Comparison of ENCODE assay signal across 1 cellular context in genomic region chr2:152730591-152731333, GRCh38.
TF ChIP-seq lines count a peak whose summit lies in the region.

No MANE protein-coding gene starts in this region.

TF ChIP-seq in HepG2, 621 proteins besides CTCF, POLR2A, EP300 and RAD21 (continued from another document):
- TF ChIP-seq, protein P1, sequence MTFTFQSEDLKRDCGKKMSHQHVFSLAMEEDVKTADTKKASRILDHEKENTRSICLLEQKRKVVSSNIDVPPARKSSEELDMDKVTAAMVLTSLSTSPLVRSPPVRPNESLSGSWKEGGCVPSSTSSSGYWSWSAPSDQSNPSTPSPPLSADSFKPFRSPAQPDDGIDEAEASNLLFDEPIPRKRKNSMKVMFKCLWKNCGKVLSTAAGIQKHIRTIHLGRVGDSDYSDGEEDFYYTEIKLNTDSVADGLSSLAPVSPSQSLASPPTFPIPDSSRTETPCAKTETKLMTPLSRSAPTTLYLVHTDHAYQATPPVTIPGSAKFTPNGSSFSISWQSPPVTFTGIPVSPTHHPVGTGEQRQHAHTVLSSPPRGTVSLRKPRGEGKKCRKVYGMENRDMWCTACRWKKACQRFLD (CRISPR knock-in tag; IDR thresholded peaks at IDR 0.05; ENCODE audit: borderline replicate concordance): no peak
- TF ChIP-seq TOPORS (CRISPR knock-in tag; IDR thresholded peaks at IDR 0.05) (no peak), TAF1 (CRISPR knock-in tag; IDR thresholded peaks at IDR 0.05) (no peak), AHR (CRISPR knock-in tag; IDR thresholded peaks at IDR 0.05) (no peak), ATRX (CRISPR knock-in tag; IDR thresholded peaks at IDR 0.05; ENCODE audit: borderline replicate concordance) (no peak), SOX5 (CRISPR knock-in tag; IDR thresholded peaks at IDR 0.05; ENCODE audit: borderline replicate concordance) (no peak), FOXA1 (IDR thresholded peaks at IDR 0.05) (no peak), FOXA1 (CRISPR knock-in tag; IDR thresholded peaks at IDR 0.05) (0 out of 2 replicates have a peak, but pooled peaks have one; percentile 10), SOX13 (IDR thresholded peaks at IDR 0.05) (no peak), SOX13 (CRISPR knock-in tag; conservative IDR thresholded peaks at IDR 0.05 in 1 of 2, IDR thresholded peaks at IDR 0.05 in 1 of 2) (peak in 1 of 2 experiments; percentile 65; a peak in 1 of 4 replicates), CEBPB (IDR thresholded peaks at IDR 0.05; ENCODE audit: borderline replicate concordance, low read depth, low read length) (peak; percentile 84), CEBPG (CRISPR knock-in tag; IDR thresholded peaks at IDR 0.05) (peak; percentile 72), NCOA2 (CRISPR knock-in tag; IDR thresholded peaks at IDR 0.05) (0 out of 2 replicates have a peak, but pooled peaks have one; percentile 16), ZNF10 (CRISPR knock-in tag; IDR thresholded peaks at IDR 0.05; ENCODE audit: borderline replicate concordance, low read depth) (no peak), SMAD9 (CRISPR knock-in tag; IDR thresholded peaks at IDR 0.05) (no peak), FOXP1 (IDR thresholded peaks at IDR 0.05) (no peak), FOXP1 (CRISPR knock-in tag; IDR thresholded peaks at IDR 0.05) (peak; percentile 66; the same call in 1 of the 2 replicates), MTF1 (CRISPR knock-in tag; IDR thresholded peaks at IDR 0.05) (no peak), MATR3 (CRISPR knock-in tag; IDR thresholded peaks at IDR 0.05) (no peak), ATF7 (IDR thresholded peaks at IDR 0.05) (no peak), ATF7 (CRISPR knock-in tag; IDR thresholded peaks at IDR 0.05) (no peak), ZNF713 (CRISPR knock-in tag; IDR thresholded peaks at IDR 0.05) (no peak), TGIF2 (CRISPR knock-in tag; IDR thresholded peaks at IDR 0.05) (no peak), SKI (IDR thresholded peaks at IDR 0.05; ENCODE audit: partially characterized antibody) (no peak), PCBP1 (IDR thresholded peaks at IDR 0.05; ENCODE audit: borderline replicate concordance, low read depth, low read length) (no peak), KDM2A (CRISPR knock-in tag; IDR thresholded peaks at IDR 0.05; ENCODE audit: borderline replicate concordance, low read depth) (no peak), SYNCRIP (IDR thresholded peaks at IDR 0.05; ENCODE audit: insufficient read depth, low read depth, low read length) (no peak), RXRB (CRISPR knock-in tag; IDR thresholded peaks at IDR 0.05; ENCODE audit: borderline replicate concordance) (no peak), ATF1 (CRISPR knock-in tag; IDR thresholded peaks at IDR 0.05) (no peak), PTBP1 (IDR thresholded peaks at IDR 0.05; ENCODE audit: low read depth, low read length, poor library complexity, severe bottlenecking) (no peak), FOXK2 (IDR thresholded peaks at IDR 0.05) (no peak), ZNF703 (CRISPR knock-in tag; IDR thresholded peaks at IDR 0.05; ENCODE audit: borderline replicate concordance) (no peak), SRSF1 (optimal IDR thresholded peaks at IDR 0.05; ENCODE audit: low read depth, low read length) (no peak), ZNF251 (CRISPR knock-in tag; IDR thresholded peaks at IDR 0.05) (no peak), MEIS2 (CRISPR knock-in tag; IDR thresholded peaks at IDR 0.05) (no peak), HMG20A (CRISPR knock-in tag; IDR thresholded peaks at IDR 0.05; ENCODE audit: borderline replicate concordance) (peak; percentile 25; the same call in 1 of the 2 replicates), SOX6 (IDR thresholded peaks at IDR 0.05) (no peak), SOX6 (CRISPR knock-in tag; IDR thresholded peaks at IDR 0.05) (peak; percentile 26; the same call in 1 of the 2 replicates), ZNF780A (CRISPR knock-in tag; IDR thresholded peaks at IDR 0.05) (no peak), TRAFD1 (CRISPR knock-in tag; IDR thresholded peaks at IDR 0.05; ENCODE audit: borderline replicate concordance) (no peak), PITX1 (CRISPR knock-in tag; IDR thresholded peaks at IDR 0.05) (no peak), SNAPC2 (CRISPR knock-in tag; IDR thresholded peaks at IDR 0.05) (no peak), ZNF557 (CRISPR knock-in tag; IDR thresholded peaks at IDR 0.05) (no peak), AKNA (CRISPR knock-in tag; IDR thresholded peaks at IDR 0.05; ENCODE audit: borderline replicate concordance) (no peak), ZFP41 (CRISPR knock-in tag; IDR thresholded peaks at IDR 0.05; ENCODE audit: borderline replicate concordance) (no peak), ZNF296 (CRISPR knock-in tag; conservative IDR thresholded peaks at IDR 0.05) (no peak), NFE2 (CRISPR knock-in tag; IDR thresholded peaks at IDR 0.05) (no peak), SATB2 (CRISPR knock-in tag; IDR thresholded peaks at IDR 0.05) (no peak)
- TF ChIP-seq, protein P2, sequence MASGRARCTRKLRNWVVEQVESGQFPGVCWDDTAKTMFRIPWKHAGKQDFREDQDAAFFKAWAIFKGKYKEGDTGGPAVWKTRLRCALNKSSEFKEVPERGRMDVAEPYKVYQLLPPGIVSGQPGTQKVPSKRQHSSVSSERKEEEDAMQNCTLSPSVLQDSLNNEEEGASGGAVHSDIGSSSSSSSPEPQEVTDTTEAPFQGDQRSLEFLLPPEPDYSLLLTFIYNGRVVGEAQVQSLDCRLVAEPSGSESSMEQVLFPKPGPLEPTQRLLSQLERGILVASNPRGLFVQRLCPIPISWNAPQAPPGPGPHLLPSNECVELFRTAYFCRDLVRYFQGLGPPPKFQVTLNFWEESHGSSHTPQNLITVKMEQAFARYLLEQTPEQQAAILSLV (CRISPR knock-in tag; IDR thresholded peaks at IDR 0.05; ENCODE audit: borderline replicate concordance): no peak
- TF ChIP-seq, protein P3, sequence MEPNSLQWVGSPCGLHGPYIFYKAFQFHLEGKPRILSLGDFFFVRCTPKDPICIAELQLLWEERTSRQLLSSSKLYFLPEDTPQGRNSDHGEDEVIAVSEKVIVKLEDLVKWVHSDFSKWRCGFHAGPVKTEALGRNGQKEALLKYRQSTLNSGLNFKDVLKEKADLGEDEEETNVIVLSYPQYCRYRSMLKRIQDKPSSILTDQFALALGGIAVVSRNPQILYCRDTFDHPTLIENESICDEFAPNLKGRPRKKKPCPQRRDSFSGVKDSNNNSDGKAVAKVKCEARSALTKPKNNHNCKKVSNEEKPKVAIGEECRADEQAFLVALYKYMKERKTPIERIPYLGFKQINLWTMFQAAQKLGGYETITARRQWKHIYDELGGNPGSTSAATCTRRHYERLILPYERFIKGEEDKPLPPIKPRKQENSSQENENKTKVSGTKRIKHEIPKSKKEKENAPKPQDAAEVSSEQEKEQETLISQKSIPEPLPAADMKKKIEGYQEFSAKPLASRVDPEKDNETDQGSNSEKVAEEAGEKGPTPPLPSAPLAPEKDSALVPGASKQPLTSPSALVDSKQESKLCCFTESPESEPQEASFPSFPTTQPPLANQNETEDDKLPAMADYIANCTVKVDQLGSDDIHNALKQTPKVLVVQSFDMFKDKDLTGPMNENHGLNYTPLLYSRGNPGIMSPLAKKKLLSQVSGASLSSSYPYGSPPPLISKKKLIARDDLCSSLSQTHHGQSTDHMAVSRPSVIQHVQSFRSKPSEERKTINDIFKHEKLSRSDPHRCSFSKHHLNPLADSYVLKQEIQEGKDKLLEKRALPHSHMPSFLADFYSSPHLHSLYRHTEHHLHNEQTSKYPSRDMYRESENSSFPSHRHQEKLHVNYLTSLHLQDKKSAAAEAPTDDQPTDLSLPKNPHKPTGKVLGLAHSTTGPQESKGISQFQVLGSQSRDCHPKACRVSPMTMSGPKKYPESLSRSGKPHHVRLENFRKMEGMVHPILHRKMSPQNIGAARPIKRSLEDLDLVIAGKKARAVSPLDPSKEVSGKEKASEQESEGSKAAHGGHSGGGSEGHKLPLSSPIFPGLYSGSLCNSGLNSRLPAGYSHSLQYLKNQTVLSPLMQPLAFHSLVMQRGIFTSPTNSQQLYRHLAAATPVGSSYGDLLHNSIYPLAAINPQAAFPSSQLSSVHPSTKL (CRISPR knock-in tag; IDR thresholded peaks at IDR 0.05): peak; percentile 40; the same call in 1 of the 2 replicates
- TF ChIP-seq, protein P4, sequence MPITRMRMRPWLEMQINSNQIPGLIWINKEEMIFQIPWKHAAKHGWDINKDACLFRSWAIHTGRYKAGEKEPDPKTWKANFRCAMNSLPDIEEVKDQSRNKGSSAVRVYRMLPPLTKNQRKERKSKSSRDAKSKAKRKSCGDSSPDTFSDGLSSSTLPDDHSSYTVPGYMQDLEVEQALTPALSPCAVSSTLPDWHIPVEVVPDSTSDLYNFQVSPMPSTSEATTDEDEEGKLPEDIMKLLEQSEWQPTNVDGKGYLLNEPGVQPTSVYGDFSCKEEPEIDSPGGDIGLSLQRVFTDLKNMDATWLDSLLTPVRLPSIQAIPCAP (CRISPR knock-in tag; IDR thresholded peaks at IDR 0.05; ENCODE audit: low read depth): no peak
- TF ChIP-seq, protein P5, sequence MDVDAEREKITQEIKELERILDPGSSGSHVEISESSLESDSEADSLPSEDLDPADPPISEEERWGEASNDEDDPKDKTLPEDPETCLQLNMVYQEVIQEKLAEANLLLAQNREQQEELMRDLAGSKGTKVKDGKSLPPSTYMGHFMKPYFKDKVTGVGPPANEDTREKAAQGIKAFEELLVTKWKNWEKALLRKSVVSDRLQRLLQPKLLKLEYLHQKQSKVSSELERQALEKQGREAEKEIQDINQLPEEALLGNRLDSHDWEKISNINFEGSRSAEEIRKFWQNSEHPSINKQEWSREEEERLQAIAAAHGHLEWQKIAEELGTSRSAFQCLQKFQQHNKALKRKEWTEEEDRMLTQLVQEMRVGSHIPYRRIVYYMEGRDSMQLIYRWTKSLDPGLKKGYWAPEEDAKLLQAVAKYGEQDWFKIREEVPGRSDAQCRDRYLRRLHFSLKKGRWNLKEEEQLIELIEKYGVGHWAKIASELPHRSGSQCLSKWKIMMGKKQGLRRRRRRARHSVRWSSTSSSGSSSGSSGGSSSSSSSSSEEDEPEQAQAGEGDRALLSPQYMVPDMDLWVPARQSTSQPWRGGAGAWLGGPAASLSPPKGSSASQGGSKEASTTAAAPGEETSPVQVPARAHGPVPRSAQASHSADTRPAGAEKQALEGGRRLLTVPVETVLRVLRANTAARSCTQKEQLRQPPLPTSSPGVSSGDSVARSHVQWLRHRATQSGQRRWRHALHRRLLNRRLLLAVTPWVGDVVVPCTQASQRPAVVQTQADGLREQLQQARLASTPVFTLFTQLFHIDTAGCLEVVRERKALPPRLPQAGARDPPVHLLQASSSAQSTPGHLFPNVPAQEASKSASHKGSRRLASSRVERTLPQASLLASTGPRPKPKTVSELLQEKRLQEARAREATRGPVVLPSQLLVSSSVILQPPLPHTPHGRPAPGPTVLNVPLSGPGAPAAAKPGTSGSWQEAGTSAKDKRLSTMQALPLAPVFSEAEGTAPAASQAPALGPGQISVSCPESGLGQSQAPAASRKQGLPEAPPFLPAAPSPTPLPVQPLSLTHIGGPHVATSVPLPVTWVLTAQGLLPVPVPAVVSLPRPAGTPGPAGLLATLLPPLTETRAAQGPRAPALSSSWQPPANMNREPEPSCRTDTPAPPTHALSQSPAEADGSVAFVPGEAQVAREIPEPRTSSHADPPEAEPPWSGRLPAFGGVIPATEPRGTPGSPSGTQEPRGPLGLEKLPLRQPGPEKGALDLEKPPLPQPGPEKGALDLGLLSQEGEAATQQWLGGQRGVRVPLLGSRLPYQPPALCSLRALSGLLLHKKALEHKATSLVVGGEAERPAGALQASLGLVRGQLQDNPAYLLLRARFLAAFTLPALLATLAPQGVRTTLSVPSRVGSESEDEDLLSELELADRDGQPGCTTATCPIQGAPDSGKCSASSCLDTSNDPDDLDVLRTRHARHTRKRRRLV (CRISPR knock-in tag; IDR thresholded peaks at IDR 0.05): no peak
